ENCODE assay signal across 8 cellular contexts in the genomic region with DNA sequence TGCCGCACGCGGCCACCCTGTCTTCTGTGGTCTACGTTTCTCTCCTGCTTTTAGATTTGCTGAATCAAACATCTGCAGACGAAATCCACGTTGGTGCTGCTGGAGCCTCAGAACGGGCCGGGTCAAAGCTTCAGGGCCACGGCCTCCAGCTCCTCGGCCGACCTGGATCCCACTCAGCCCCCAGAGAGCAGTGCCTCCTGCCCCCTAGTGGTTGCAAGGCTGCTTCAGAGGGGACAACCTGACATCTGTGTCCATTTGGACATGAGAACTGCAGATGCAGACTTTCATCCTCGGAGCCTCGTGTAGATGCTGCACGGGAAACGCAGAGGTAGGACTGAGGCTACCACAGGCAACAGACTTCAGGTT. TPM values are rescaled to one million over a fixed set of nuclear protein-coding genes. Genes with fewer than 3 reads are reported as not detected.
A peak's percentile ranks its signal among the peaks of the same experiment; 100 is the strongest.
DNase-seq lines count a peak whose midpoint lies in the region; ATAC-seq and TF ChIP-seq lines count a peak whose summit lies in the region.

No MANE protein-coding gene starts in this region.

- H3K4me1 Mint-ChIP-seq in activated CD8-positive, alpha-beta T cell treated with anti-CD3 and anti-CD28 coated beads for 36 hours (ENCODE audit: low read depth), result no peaks in the 10 kb centered on the region

- H3K36me3 ChIP-seq in left ventricle myocardium inferior, result peaks cover 42% of the 10 kb centered on the region
- peaks cover 0 to 100% (median 90%) of the 10 kb centered on the region in 6 donors for H3K36me3 ChIP-seq in spleen
- H3K36me3 ChIP-seq in esophagus muscularis mucosa, result peaks cover 18 to 88% (median 53%) of the 10 kb centered on the region in 4 donors

- no peak for ATAC-seq in activated CD8-positive, alpha-beta T cell treated with anti-CD3 and anti-CD28 coated beads for 36 hours
- ATAC-seq in GM21528 (IDR thresholded peaks at IDR 0.05; ENCODE audit: low FRiP score, unreplicated experiment) (no peak), HG03159 (IDR thresholded peaks at IDR 0.05; ENCODE audit: unreplicated experiment) (no peak)

- H3K36me3 Mint-ChIP-seq in activated CD8-positive, alpha-beta T cell treated with anti-CD3 and anti-CD28 coated beads for 36 hours (ENCODE audit: low read depth), result peaks cover 49% of the 10 kb centered on the region

- no peaks in the 10 kb centered on the region for H3K4me1 ChIP-seq in left ventricle myocardium inferior
- no peaks in the 10 kb centered on the region for H3K4me1 ChIP-seq in spleen
- no peaks in the 10 kb centered on the region for H3K4me1 ChIP-seq in esophagus muscularis mucosa

- intact Hi-C loops in activated CD8-positive, alpha-beta T cell treated with anti-CD3 and anti-CD28 coated beads for 36 hours (cut with micrococcal nuclease), result no loop called here
- intact Hi-C loops in left ventricle myocardium inferior (cut with micrococcal nuclease), result no loop called here
- intact Hi-C loops in spleen (cut with DNase I; ENCODE audit: low total_unique reads), result no loop called here
- intact Hi-C loops in esophagus muscularis mucosa (cut with DNase I), result no loop called here

- CTCF ChIA-PET in AG04450 (lab: Charles Lee), result interaction anchor here (0.7 to 1.1 kb wide), 2 partner anchors 8 to 22 kb away, joined by 3 read pairs; no protein-coding TSS in a partner anchor
- CTCF ChIA-PET in activated CD8-positive, alpha-beta T cell treated with anti-CD3 and anti-CD28 coated beads for 36 hours (lab: Charles Lee), result interaction anchor here (0.6 to 0.9 kb wide), 4 partner anchors 18 to 121 kb away, joined by 3 to 6 read pairs (median 3); no protein-coding TSS in a partner anchor

- TF ChIP-seq CTCF in AG04450 (IDR thresholded peaks at IDR 0.05; ENCODE audit: low read depth, low read length), result peak; percentile 43
- TF ChIP-seq CTCF in GM12873 (IDR thresholded peaks at IDR 0.05; ENCODE audit: insufficient read depth, low read depth, low read length, missing control alignments), result peak; percentile 49
- TF ChIP-seq CTCF in activated CD8-positive, alpha-beta T cell treated with anti-CD3 and anti-CD28 coated beads for 36 hours (IDR thresholded peaks at IDR 0.05), result peak; percentile 59
- peak; percentile 60 for TF ChIP-seq CTCF in left ventricle myocardium inferior (IDR thresholded peaks at IDR 0.05; ENCODE audit: borderline replicate concordance)
- TF ChIP-seq CTCF in spleen (IDR thresholded peaks at IDR 0.05 in 8 of 11, conservative IDR thresholded peaks at IDR 0.05 in 3 of 11), result peak; percentile 10 to 63 (median 45)
- TF ChIP-seq CTCF in esophagus muscularis mucosa (IDR thresholded peaks at IDR 0.05), result peak in 1 of 3 experiments; percentile 42

- no peak for DNase-seq in AG04450 (ENCODE audit: low read depth, low spot score)
- peak; percentile 58 for DNase-seq in activated CD8-positive, alpha-beta T cell treated with anti-CD3 and anti-CD28 coated beads for 36 hours
- no peak for DNase-seq in left ventricle myocardium inferior
- DNase-seq in spleen, result no peak
- DNase-seq in esophagus muscularis mucosa (ENCODE audit: extremely low spot score), result no peak

- 77 to 95% (median 84%) methylated on average over 8 to 15 of the region's 15 CpGs for WGBS in spleen, 5 donors
- 71% methylated on average over 12 of the region's 15 CpGs for WGBS in esophagus muscularis mucosa

- TF ChIP-seq POLR2A in spleen (IDR thresholded peaks at IDR 0.05) (no peak), esophagus muscularis mucosa (IDR thresholded peaks at IDR 0.05; ENCODE audit: low read depth) (no peak)

- H3K4me3 ChIP-seq in AG04450 (ENCODE audit: low read depth, low read length) (no peak overlapping the region), left ventricle myocardium inferior (no peak overlapping the region), spleen (no peak overlapping the region), esophagus muscularis mucosa (no peak overlapping the region)

- H3K27me3 ChIP-seq in AG04450 (ENCODE audit: control insufficient read depth, insufficient read depth, low read length), result no peaks in the 10 kb centered on the region
- H3K27me3 ChIP-seq in left ventricle myocardium inferior (ENCODE audit: low read depth), result no peaks in the 10 kb centered on the region
- no peaks in the 10 kb centered on the region for H3K27me3 ChIP-seq in spleen (replicated peaks in 1 of 7)
- no peaks in the 10 kb centered on the region for H3K27me3 ChIP-seq in esophagus muscularis mucosa

- H3K27ac Mint-ChIP-seq in activated CD8-positive, alpha-beta T cell treated with anti-CD3 and anti-CD28 coated beads for 36 hours, result no peak overlapping the region

- POLR2A ChIA-PET in AG04450 (lab: Yijun Ruan, JAX), result interaction anchor here (0.8 kb wide), 1 partner anchor 124 kb away, joined by 3 read pairs; no protein-coding TSS in a partner anchor
- POLR2A ChIA-PET in activated CD8-positive, alpha-beta T cell treated with anti-CD3 and anti-CD28 coated beads for 36 hours (lab: Charles Lee), result no interaction called here

- H3K4me3 Mint-ChIP-seq in activated CD8-positive, alpha-beta T cell treated with anti-CD3 and anti-CD28 coated beads for 36 hours, result no peak overlapping the region

- H3K9me3 Mint-ChIP-seq in activated CD8-positive, alpha-beta T cell treated with anti-CD3 and anti-CD28 coated beads for 36 hours, result peaks cover 4% of the 10 kb centered on the region

- H3K27me3 Mint-ChIP-seq in activated CD8-positive, alpha-beta T cell treated with anti-CD3 and anti-CD28 coated beads for 36 hours, result no peaks in the 10 kb centered on the region

- H3K9me3 ChIP-seq in AG04450 (ENCODE audit: control insufficient read depth, insufficient read depth, low read length), result peaks cover 25% of the 10 kb centered on the region
- H3K9me3 ChIP-seq in left ventricle myocardium inferior (replicated peaks), result no peaks in the 10 kb centered on the region
- H3K9me3 ChIP-seq in spleen, result no peaks in the 10 kb centered on the region
- H3K9me3 ChIP-seq in esophagus muscularis mucosa, result no peaks in the 10 kb centered on the region

- no peak for TF ChIP-seq EP300 in esophagus muscularis mucosa (IDR thresholded peaks at IDR 0.05)

- H3K27ac ChIP-seq in AG04450 (ENCODE audit: low read depth, low read length), result no peak overlapping the region
- no peak overlapping the region for H3K27ac ChIP-seq in left ventricle myocardium inferior (replicated peaks)
- H3K27ac ChIP-seq in spleen, result no peak overlapping the region
- no peak overlapping the region for H3K27ac ChIP-seq in esophagus muscularis mucosa (replicated peaks in 1 of 4)

RNA-seq across cellular contexts. Expression of a gene that starts 23.0 kb away (rescaled TPM):
- polyA plus RNA-seq in AG04450 (2011; rRNA removed) (not detected in 2 replicates), spleen (under 1 TPM; 0.02 to 0.06 (median 0.03) TPM)
- not detected in 2 replicates for polyA minus RNA-seq in AG04450 (2011; rRNA and poly(A)+ RNA removed)
- total RNA-seq in activated CD8-positive, alpha-beta T cell treated with anti-CD3 and anti-CD28 coated beads for 36 hours, result not detected
- total RNA-seq in left ventricle myocardium inferior (not detected), spleen (under 1 TPM in 3 of 7 donors, not detected in 4; 0.09 to 0.27 (median 0.18) TPM), esophagus muscularis mucosa (under 1 TPM in 1 of 4 donors, not detected in 3; 0.06 TPM)

RNA-seq across cellular contexts. Expression of a gene that starts 55.5 kb away (rescaled TPM):
- polyA plus RNA-seq in AG04450 (2011; rRNA removed) (23.4 and 23.5 TPM in 2 replicates), spleen (100 to 1,000 TPM in 1 of 3 donors, 10 to 100 TPM in 2; 52.2 to 123 (median 94.8) TPM)
- polyA minus RNA-seq in AG04450 (2011; rRNA and poly(A)+ RNA removed), result 18.9 and 26.5 TPM in 2 replicates
- 10 to 100 TPM; 37.2 to 43.6 TPM for total RNA-seq in activated CD8-positive, alpha-beta T cell treated with anti-CD3 and anti-CD28 coated beads for 36 hours
- total RNA-seq in left ventricle myocardium inferior (11.0 TPM), spleen (100 to 1,000 TPM; 126 to 322 (median 223) TPM), esophagus muscularis mucosa (10 to 100 TPM; 22.5 to 51.7 (median 35.0) TPM)
